ENCODE assay signal across 8 cellular contexts in genomic region chr16:87317766-87318121, GRCh38. TPM values are rescaled to one million over a fixed set of nuclear protein-coding genes. Genes with fewer than 3 reads are reported as not detected.
DNase-seq lines count a peak whose midpoint lies in the region; ATAC-seq, FAIRE-seq and TF ChIP-seq lines count a peak whose summit lies in the region.

No MANE protein-coding gene starts in this region.

- H3K4me2 ChIP-seq in OCI-LY1 (ENCODE audit: low read length), result peak overlapping the region; percentile 90

- peak; percentile 25 for ATAC-seq in HG02759 (IDR thresholded peaks at IDR 0.05; ENCODE audit: unreplicated experiment)

- TF ChIP-seq CTCF in OCI-LY1 (IDR thresholded peaks at IDR 0.05; ENCODE audit: low read length), result no peak
- no peak for TF ChIP-seq CTCF in brain microvascular endothelial cell (IDR thresholded peaks at IDR 0.05; ENCODE audit: low read depth, low read length, missing control alignments)
- TF ChIP-seq CTCF in kidney (IDR thresholded peaks at IDR 0.05; ENCODE audit: borderline replicate concordance, extremely low read depth, insufficient read depth), result no peak

- TF ChIP-seq POLR2A in GM12891 (IDR thresholded peaks at IDR 0.05; ENCODE audit: low read depth, low read length), result no peak

- H3K9me2 ChIP-seq in OCI-LY1 (ENCODE audit: low read depth, low read length), result no peaks in the 10 kb centered on the region

- intact Hi-C loops in kidney (cut with DNase I), result no loop called here

- no peak overlapping the region for H2AFZ ChIP-seq in OCI-LY1 (ENCODE audit: low read length)

- DNase-seq in NK-92 treated with Interleukin-12 subunit alpha and Interleukin-12 subunit beta, amount 100 ng/mL, for 24 hours (lab: John Stamatoyannopoulos, UW), result peak; percentile 14
- no peak for DNase-seq in NK-92 (lab: John Stamatoyannopoulos, UW; ENCODE audit: unreplicated experiment)
- peak; percentile 37 for DNase-seq in brain microvascular endothelial cell
- DNase-seq in kidney, result peak; percentile 81
- peak; percentile 24 to 37 for DNase-seq in stimulated activated CD4-positive, alpha-beta T cell treated with anti-CD3 and anti-CD28 coated beads, Interleukin-2, amount 100 ng/mL, for 48 hours
- DNase-seq in GM12891 (ENCODE audit: insufficient read length, low spot score), result no peak

- in situ Hi-C loops in brain microvascular endothelial cell (cut with HindIII; ENCODE audit: low pct_ligation_motif_present, low sequenced_read_pairs), result no loop called here

- peaks cover 12% of the 10 kb centered on the region for H3K79me2 ChIP-seq in OCI-LY1 (ENCODE audit: insufficient read depth, low read length)

- H3K9ac ChIP-seq in OCI-LY1 (ENCODE audit: low read length) (peak overlapping the region; percentile 91), kidney (ENCODE audit: low read length in 2 of 2) (peak overlapping the region; percentile 86 to 96)

- FAIRE-seq in kidney (lab: Jason Lieb, UNC) (no peak), GM12891 (lab: Jason Lieb, UNC) (no peak)

- no peaks in the 10 kb centered on the region for H3F3A ChIP-seq in OCI-LY1 (ENCODE audit: insufficient read depth, low read length)

- peaks cover 5% of the 10 kb centered on the region for H3K36me3 ChIP-seq in OCI-LY1 (ENCODE audit: insufficient read depth, low read length)
- H3K36me3 ChIP-seq in brain microvascular endothelial cell (replicated peaks), result peaks cover 2% of the 10 kb centered on the region
- H3K36me3 ChIP-seq in kidney (ENCODE audit: control insufficient read depth in 1 of 2, insufficient read depth in 2 of 2, low read length in 2 of 2), result no peaks in the 10 kb centered on the region

- H3K9me3 ChIP-seq in OCI-LY1 (ENCODE audit: low read length), result no peaks in the 10 kb centered on the region
- H3K9me3 ChIP-seq in kidney (ENCODE audit: control insufficient read depth in 1 of 2, low read length in 2 of 2), result no peaks in the 10 kb centered on the region

- H3K4me3 ChIP-seq in OCI-LY1 (ENCODE audit: low read depth, low read length, poor library complexity, severe bottlenecking), result peak overlapping the region; percentile 80
- H3K4me3 ChIP-seq in brain microvascular endothelial cell (ENCODE audit: low read depth, low read length), result peak overlapping the region; percentile 93
- peak overlapping the region; percentile 85 to 89 for H3K4me3 ChIP-seq in kidney (ENCODE audit: low read length in 2 of 2)

- H3K4me1 ChIP-seq in OCI-LY1 (ENCODE audit: insufficient read depth, low read length, severe bottlenecking) (peaks cover 19% of the 10 kb centered on the region), kidney (ENCODE audit: control insufficient read depth in 1 of 2, insufficient read depth in 1 of 2, low read depth in 1 of 2, low read length in 2 of 2) (peaks cover 6 to 7% of the 10 kb centered on the region in 2 donors)

- H3K27ac ChIP-seq in OCI-LY1 (ENCODE audit: low read depth, low read length, poor library complexity, severe bottlenecking), result peak overlapping the region; percentile 73
- peak overlapping the region; percentile 87 for H3K27ac ChIP-seq in brain microvascular endothelial cell
- peak overlapping the region; percentile 90 to 91 for H3K27ac ChIP-seq in kidney (ENCODE audit: low read depth in 2 of 2, low read length in 2 of 2)

- no peaks in the 10 kb centered on the region for H3K27me3 ChIP-seq in OCI-LY1 (ENCODE audit: insufficient read depth, low read length)
- H3K27me3 ChIP-seq in brain microvascular endothelial cell (replicated peaks), result no peaks in the 10 kb centered on the region

- no peaks in the 10 kb centered on the region for H4K20me1 ChIP-seq in OCI-LY1 (ENCODE audit: insufficient read depth, low read length)

TF ChIP-seq in GM12891, 5 proteins besides CTCF, POLR2A, EP300 and RAD21:
- TF ChIP-seq POLR2AphosphoS5 (IDR thresholded peaks at IDR 0.05; ENCODE audit: low read depth, low read length), result no peak
- no peak for TF ChIP-seq POU2F2 (IDR thresholded peaks at IDR 0.05; ENCODE audit: low read depth, low read length)
- no peak for TF ChIP-seq SPI1 (IDR thresholded peaks at IDR 0.05; ENCODE audit: low read depth, low read length)
- TF ChIP-seq TAF1 (IDR thresholded peaks at IDR 0.05; ENCODE audit: low read depth, low read length), result no peak
- TF ChIP-seq PAX5 (IDR thresholded peaks at IDR 0.05; ENCODE audit: insufficient read depth, low read length, severe bottlenecking), result no peak

RNA-seq across cellular contexts. Expression of gene C16orf95, which starts 0.6 kb away (rescaled TPM):
- 2.5 TPM for total RNA-seq in kidney
- polyA plus RNA-seq in kidney (ENCODE audit: insufficient read depth, low read depth, low replicate concordance), result 11.5 TPM
- 8.9 TPM for polyA plus RNA-seq in GM12891 (2012; ENCODE audit: low read depth, missing spikeins)

Comparison
In these comparisons a context has a peak if more than half of its experiments do, and no peak if none do; other contexts are left out.
1. DNase-seq: peak in NK-92 treated with Interleukin-12 subunit alpha and Interleukin-12 subunit beta, amount 100 ng/mL, for 24 hours (single experiment), brain microvascular endothelial cell (single experiment), kidney (single experiment) and stimulated activated CD4-positive, alpha-beta T cell treated with anti-CD3 and anti-CD28 coated beads, Interleukin-2, amount 100 ng/mL, for 48 hours (2 of 2); none in NK-92 (single experiment) and GM12891 (single experiment).
2. Peak in every context shown above with its lines, with median percentiles within 50 percentile points of each other: H3K27ac ChIP-seq and H3K4me3 ChIP-seq.